In genomic region chr22:46087816-46088277, GRCh38 we compare ENCODE assay signal across 7 cellular contexts.
A peak's percentile ranks its signal among the peaks of the same experiment; 100 is the strongest.
DNase-seq lines count a peak whose midpoint lies in the region; ATAC-seq, FAIRE-seq and TF ChIP-seq lines count a peak whose summit lies in the region.

No MANE protein-coding gene starts in this region.

- H3K9me3 ChIP-seq in K562 (replicated peaks; ENCODE audit: control insufficient read depth, insufficient read depth, low read depth, low read length) (no peaks in the 10 kb centered on the region), kidney (ENCODE audit: control insufficient read depth in 1 of 2, low read length in 2 of 2) (no peaks in the 10 kb centered on the region), suprapubic skin (no peaks in the 10 kb centered on the region)

- peak; percentile 76 for ATAC-seq in K562

- peaks cover 19 to 69% of the 10 kb centered on the region in 2 experiments; a peak in 4 of 5 replicates for H3K4me1 ChIP-seq in K562 (replicated peaks in 1 of 2; ENCODE audit: control insufficient read depth in 2 of 2, insufficient read depth in 2 of 2, low read length in 2 of 2)
- peaks cover 70 to 83% of the 10 kb centered on the region in 2 donors for H3K4me1 ChIP-seq in kidney (ENCODE audit: control insufficient read depth in 1 of 2, insufficient read depth in 1 of 2, low read depth in 1 of 2, low read length in 2 of 2)
- peaks cover 100% of the 10 kb centered on the region for H3K4me1 ChIP-seq in suprapubic skin

- DNase-seq in LHCN-M2 (ENCODE audit: low read depth) (peak; percentile 96), K562 (ENCODE audit: extremely low read depth in 1 of 4, low spot score in 3 of 4) (peak; percentile 62 to 77 (median 74)), kidney (peak; percentile 97), suprapubic skin (ENCODE audit: low spot score in 2 of 2) (peak; percentile 95 to 96), GM19239 (ENCODE audit: insufficient read length, low spot score) (no peak), KG1 (lab: John Stamatoyannopoulos, UW) (no peak)
- no peak for DNase-seq in stimulated activated CD4-positive, alpha-beta T cell treated with anti-CD3 and anti-CD28 coated beads, Interleukin-1b, Interleukin-23, amount 100 ng/mL, for 48 hours

- H3K9me1 ChIP-seq in K562 (ENCODE audit: control insufficient read depth, insufficient read depth, low read length): no peaks in the 10 kb centered on the region

- 46% methylated on average over 11 of the region's 22 CpGs for WGBS in K562 (ENCODE audit: insufficient coverage, low coverage, missing lambda C conversion rate)
- 17% methylated on average over 7 of the region's 22 CpGs for WGBS in suprapubic skin

- TF ChIP-seq POLR2A in K562 (conservative IDR thresholded peaks at IDR 0.05): no peak
- TF ChIP-seq POLR2A in suprapubic skin (IDR thresholded peaks at IDR 0.05): no peak

- peaks cover 44% of the 10 kb centered on the region for H3K79me2 ChIP-seq in K562 (ENCODE audit: control insufficient read depth, insufficient read depth, low read length)

- H3K4me3 ChIP-seq in K562: peak overlapping the region; percentile 59; the same call in 1 of the 2 replicates
- H3K4me3 ChIP-seq in kidney (ENCODE audit: low read length in 2 of 2): peak overlapping the region in 1 of 2 donors; percentile 27
- H3K4me3 ChIP-seq in suprapubic skin: peak overlapping the region; percentile 79

- in situ Hi-C loops in K562 (cut with MboI): no loop called here

- intact Hi-C loops in K562 (cut with micrococcal nuclease): no loop called here
- intact Hi-C loops in kidney (cut with DNase I): no loop called here

- POLR2A ChIA-PET in K562 (lab: Yijun Ruan, JAX): interaction anchor here (0.7 to 1.0 kb wide), 2 partner anchors 11 to 15 kb away, joined by 3 to 4 read pairs; no protein-coding TSS in a partner anchor

- FAIRE-seq in K562 (lab: Jason Lieb, UNC): no peak
- FAIRE-seq in kidney (lab: Jason Lieb, UNC): no peak
- no peak for FAIRE-seq in GM19239 (lab: Jason Lieb, UNC)

- TF ChIP-seq EP300 in K562 (IDR thresholded peaks at IDR 0.05; ENCODE audit: low read length) (no peak), suprapubic skin (IDR thresholded peaks at IDR 0.05) (no peak)

- H3K27ac ChIP-seq in K562 (ENCODE audit: extremely low read depth, low read depth, low read length) (no peak overlapping the region; the same call in 2 of the 3 replicates), kidney (ENCODE audit: low read depth in 2 of 2, low read length in 2 of 2) (peak overlapping the region; percentile 91 to 94), suprapubic skin (peak overlapping the region; percentile 98)

- no peaks in the 10 kb centered on the region for H3K27me3 ChIP-seq in K562 (ENCODE audit: control insufficient read depth in 2 of 2, insufficient read depth in 2 of 2, low read length in 2 of 2)
- H3K27me3 ChIP-seq in suprapubic skin: no peaks in the 10 kb centered on the region

- BruUV-seq in K562 (replicated peaks; lab: Mats Ljungman, UMichigan): no TSS peak

- no peak for TF ChIP-seq CTCF in K562 (IDR thresholded peaks at IDR 0.05 in 2 of 3, conservative IDR thresholded peaks at IDR 0.05 in 1 of 3; ENCODE audit: insufficient read depth in 2 of 3, low read depth in 1 of 3, low read length in 3 of 3)
- TF ChIP-seq CTCF in kidney (IDR thresholded peaks at IDR 0.05; ENCODE audit: borderline replicate concordance, extremely low read depth, insufficient read depth): no peak
- no peak for TF ChIP-seq CTCF in suprapubic skin (IDR thresholded peaks at IDR 0.05)

- CTCF ChIA-PET in K562 (lab: Yijun Ruan, JAX; ENCODE audit: low intra/inter-chr PET ratio): no interaction called here

- H2AFZ ChIP-seq in K562 (ENCODE audit: low read depth, low read length): no peak overlapping the region

- no peaks in the 10 kb centered on the region for H4K20me1 ChIP-seq in K562 (replicated peaks; ENCODE audit: control insufficient read depth, insufficient read depth, low read length)

- H3K4me2 ChIP-seq in K562 (ENCODE audit: insufficient read depth, low read length): peak overlapping the region; percentile 93

- H3K9ac ChIP-seq in K562 (ENCODE audit: insufficient read depth in 1 of 2, low read depth in 2 of 2, low read length in 2 of 2): peak overlapping the region in 1 of 2 experiments; percentile 91; a peak in 2 of 4 replicates
- H3K9ac ChIP-seq in kidney (ENCODE audit: low read length in 2 of 2): peak overlapping the region in 1 of 2 donors; percentile 69

- H3K36me3 ChIP-seq in K562 (ENCODE audit: control insufficient read depth, insufficient read depth, low read length) (peaks cover 35% of the 10 kb centered on the region; the same call in 2 of the 3 replicates), kidney (ENCODE audit: control insufficient read depth in 1 of 2, insufficient read depth in 2 of 2, low read length in 2 of 2) (peaks cover 5 to 29% of the 10 kb centered on the region in 2 donors), suprapubic skin (peaks cover 8% of the 10 kb centered on the region)

- TF ChIP-seq RAD21 in K562 (CRISPR knock-in tag; conservative IDR thresholded peaks at IDR 0.05 in 1 of 2, IDR thresholded peaks at IDR 0.05 in 1 of 2): no peak

TF ChIP-seq in K562, 482 proteins besides CTCF, POLR2A, EP300 and RAD21:
- TF ChIP-seq ZNF583 (CRISPR knock-in tag; IDR thresholded peaks at IDR 0.05): no peak
- TF ChIP-seq, protein P1, sequence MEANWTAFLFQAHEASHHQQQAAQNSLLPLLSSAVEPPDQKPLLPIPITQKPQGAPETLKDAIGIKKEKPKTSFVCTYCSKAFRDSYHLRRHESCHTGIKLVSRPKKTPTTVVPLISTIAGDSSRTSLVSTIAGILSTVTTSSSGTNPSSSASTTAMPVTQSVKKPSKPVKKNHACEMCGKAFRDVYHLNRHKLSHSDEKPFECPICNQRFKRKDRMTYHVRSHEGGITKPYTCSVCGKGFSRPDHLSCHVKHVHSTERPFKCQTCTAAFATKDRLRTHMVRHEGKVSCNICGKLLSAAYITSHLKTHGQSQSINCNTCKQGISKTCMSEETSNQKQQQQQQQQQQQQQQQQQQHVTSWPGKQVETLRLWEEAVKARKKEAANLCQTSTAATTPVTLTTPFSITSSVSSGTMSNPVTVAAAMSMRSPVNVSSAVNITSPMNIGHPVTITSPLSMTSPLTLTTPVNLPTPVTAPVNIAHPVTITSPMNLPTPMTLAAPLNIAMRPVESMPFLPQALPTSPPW (CRISPR knock-in tag; IDR thresholded peaks at IDR 0.05): peak; percentile 54
- no peak for TF ChIP-seq CREBBP (IDR thresholded peaks at IDR 0.05; ENCODE audit: low read depth, low read length)
- peak; percentile 27; the same call in 1 of the 2 replicates for TF ChIP-seq TFAP4 (CRISPR knock-in tag; IDR thresholded peaks at IDR 0.05; ENCODE audit: borderline replicate concordance)
- TF ChIP-seq PYGO2 (tag; IDR thresholded peaks at IDR 0.05): no peak
- peak; percentile 87 for TF ChIP-seq ZNF740 (CRISPR knock-in tag; IDR thresholded peaks at IDR 0.05)
- TF ChIP-seq ZNF740 (tag; IDR thresholded peaks at IDR 0.05): no peak
- TF ChIP-seq POLR2G (IDR thresholded peaks at IDR 0.05; ENCODE audit: low read depth, low read length): peak; percentile 39
- TF ChIP-seq ZBTB1 (CRISPR knock-in tag; IDR thresholded peaks at IDR 0.05; ENCODE audit: borderline replicate concordance, low read depth): no peak
- peak; percentile 85 for TF ChIP-seq RFX1 (IDR thresholded peaks at IDR 0.05)
- TF ChIP-seq ATF7 (IDR thresholded peaks at IDR 0.05): no peak

Comparison
In these comparisons a context has a peak if more than half of its experiments do, and no peak if none do; other contexts are left out.
1. DNase-seq: peak in LHCN-M2 (single experiment), K562 (4 of 4), kidney (single experiment) and suprapubic skin (2 of 2); none in stimulated activated CD4-positive, alpha-beta T cell treated with anti-CD3 and anti-CD28 coated beads, Interleukin-1b, Interleukin-23, amount 100 ng/mL, for 48 hours (single experiment), GM19239 (single experiment) and KG1 (single experiment).